Comparison of ENCODE assay signal across 13 cellular contexts in genomic region chr12:115507951-115508722, GRCh38.
A peak's percentile ranks its signal among the peaks of the same experiment; 100 is the strongest.
DNase-seq lines count a peak whose midpoint lies in the region; ATAC-seq and TF ChIP-seq lines count a peak whose summit lies in the region.
"Had no signal": no experiment of that assay in that cellular context is flagged by ENCODE, and none has a peak within 500 bp of the region (broad histone marks: within the 10 kb centered on the region; RNA-seq: fewer than 3 reads in every experiment).

No MANE protein-coding gene starts in this region.

- H3K4me2 ChIP-seq in neuronal stem cell (ENCODE audit: insufficient read depth, low read length, poor library complexity, severe bottlenecking): peak overlapping the region; percentile 22

- H3K4ac ChIP-seq in neuronal stem cell (ENCODE audit: low read length): no peak overlapping the region

- H3K79me1 ChIP-seq in neuronal stem cell (ENCODE audit: low read depth, low read length): no peaks in the 10 kb centered on the region

- no peaks in the 10 kb centered on the region for H3K36me3 ChIP-seq in HAP-1 (replicated peaks)
- H3K36me3 ChIP-seq in NT2/D1 (ENCODE audit: insufficient read depth, insufficient read length, low read length): no peaks in the 10 kb centered on the region
- H3K36me3 ChIP-seq in left ventricle myocardium inferior: no peaks in the 10 kb centered on the region
- no peaks in the 10 kb centered on the region for H3K36me3 ChIP-seq in neuronal stem cell (replicated peaks in 1 of 2; ENCODE audit: control insufficient read depth in 2 of 2, insufficient read depth in 2 of 2, low read length in 2 of 2)
- no peaks in the 10 kb centered on the region for H3K36me3 ChIP-seq in Peyer's patch

- CTCF ChIA-PET in activated naive CD4-positive, alpha-beta T cell treated with anti-CD3 and anti-CD28 coated beads for 36 hours (lab: Charles Lee): no interaction called here

- in situ Hi-C loops in HAP-1 (cut with MboI; ENCODE audit: low sequenced_read_pairs): no loop called here

- TF ChIP-seq CTCF in left ventricle myocardium inferior (IDR thresholded peaks at IDR 0.05; ENCODE audit: borderline replicate concordance): no peak
- TF ChIP-seq CTCF in Peyer's patch (IDR thresholded peaks at IDR 0.05): no peak

- no peak overlapping the region for H3K27ac Mint-ChIP-seq in activated naive CD4-positive, alpha-beta T cell treated with anti-CD3 and anti-CD28 coated beads for 36 hours

- no CpG with 5 or more reads among the region's 10 CpGs for WGBS in neuronal stem cell (ENCODE audit: extremely low coverage in 2 of 2, insufficient read length in 2 of 2, insufficient replicate concordance in 1 of 2), 2 donors

- H4K8ac ChIP-seq in neuronal stem cell (ENCODE audit: low read depth, low read length): no peak overlapping the region

- no peak overlapping the region for H3K14ac ChIP-seq in neuronal stem cell (ENCODE audit: low read length)

- H2AK5ac ChIP-seq in neuronal stem cell (ENCODE audit: low read depth, low read length): no peak overlapping the region

- H3K9ac ChIP-seq in NT2/D1 (ENCODE audit: insufficient read length, low read depth) (peak overlapping the region; percentile 37), neuronal stem cell (ENCODE audit: low read depth, low read length, poor library complexity) (no peak overlapping the region)

- H3K4me3 ChIP-seq in HAP-1 (no peak overlapping the region), NT2/D1 (ENCODE audit: insufficient read length, low read depth) (no peak overlapping the region), left ventricle myocardium inferior (no peak overlapping the region), neuronal stem cell (ENCODE audit: low read length in 2 of 2) (no peak overlapping the region), Peyer's patch (no peak overlapping the region)
- H3K4me3 ChIP-seq: psoas muscle had no signal

- no peaks in the 10 kb centered on the region for H3K27me3 ChIP-seq in HAP-1 (ENCODE audit: low read depth)
- H3K27me3 ChIP-seq in NT2/D1 (ENCODE audit: insufficient read depth, insufficient read length): peaks cover 21% of the 10 kb centered on the region
- H3K27me3 ChIP-seq in left ventricle myocardium inferior (ENCODE audit: low read depth): peaks cover 21% of the 10 kb centered on the region
- H3K27me3 ChIP-seq in neuronal stem cell (ENCODE audit: control insufficient read depth in 3 of 3, insufficient read depth in 3 of 3, low read depth in 1 of 3, low read length in 3 of 3): peaks cover 0 to 2% (median 0%) of the 10 kb centered on the region in 3 experiments
- H3K27me3 ChIP-seq in Peyer's patch: no peaks in the 10 kb centered on the region

- H2AFZ ChIP-seq in neuronal stem cell (ENCODE audit: low read length): no peak overlapping the region

- H2BK15ac ChIP-seq in neuronal stem cell (ENCODE audit: low read length): no peak overlapping the region

- no peaks in the 10 kb centered on the region for H3K4me1 Mint-ChIP-seq in activated naive CD4-positive, alpha-beta T cell treated with anti-CD3 and anti-CD28 coated beads for 36 hours (ENCODE audit: low read depth)

- no peak overlapping the region for H3K4me3 Mint-ChIP-seq in activated naive CD4-positive, alpha-beta T cell treated with anti-CD3 and anti-CD28 coated beads for 36 hours

- no peaks in the 10 kb centered on the region for H3K27me3 Mint-ChIP-seq in activated naive CD4-positive, alpha-beta T cell treated with anti-CD3 and anti-CD28 coated beads for 36 hours (ENCODE audit: low read depth)

- no peak overlapping the region for H3K18ac ChIP-seq in neuronal stem cell (ENCODE audit: low read length)

- peaks cover 26% of the 10 kb centered on the region for H3K4me1 ChIP-seq in HAP-1
- H3K4me1 ChIP-seq in NT2/D1 (ENCODE audit: insufficient read depth, insufficient read length): peaks cover 10% of the 10 kb centered on the region
- peaks cover 43% of the 10 kb centered on the region for H3K4me1 ChIP-seq in left ventricle myocardium inferior
- H3K4me1 ChIP-seq in neuronal stem cell (ENCODE audit: control insufficient read depth in 2 of 2, insufficient read depth in 1 of 2, low read depth in 1 of 2, low read length in 2 of 2): peaks cover 0 to 15% of the 10 kb centered on the region in 2 donors
- H3K4me1 ChIP-seq in Peyer's patch: no peaks in the 10 kb centered on the region
- H3K4me1 ChIP-seq: psoas muscle had no signal

- DNase-seq in HAP-1 (ENCODE audit: low spot score in 2 of 2) (peak; percentile 86 to 91), NT2/D1 (ENCODE audit: low read depth, low spot score) (peak; percentile 95), left ventricle myocardium inferior (peak; percentile 29), neuronal stem cell (ENCODE audit: low spot score) (peak; percentile 84), DMS 273 treated with DMSO at 0.1 percent for 48 hours (lab: John Stamatoyannopoulos, UW) (no peak), Peyer's patch (no peak)
- DNase-seq in activated naive CD4-positive, alpha-beta T cell treated with anti-CD3 and anti-CD28 coated beads for 36 hours: no peak
- DNase-seq: erythroblast, T1000 had no signal

- no peak overlapping the region for H2BK5ac ChIP-seq in neuronal stem cell (ENCODE audit: low read length)

- H3K23ac ChIP-seq in neuronal stem cell (ENCODE audit: low read depth, low read length, poor library complexity): no peak overlapping the region

- no peak overlapping the region for H4K91ac ChIP-seq in neuronal stem cell (ENCODE audit: low read depth, low read length, poor library complexity)

- no peaks in the 10 kb centered on the region; the same call in 1 of the 2 replicates for H3K9me3 ChIP-seq in HAP-1
- peaks cover 7% of the 10 kb centered on the region; the same call in 1 of the 2 replicates for H3K9me3 ChIP-seq in NT2/D1 (ENCODE audit: insufficient read depth, low read length)
- H3K9me3 ChIP-seq in left ventricle myocardium inferior (replicated peaks): peaks cover 10% of the 10 kb centered on the region
- peaks cover 0 to 2% of the 10 kb centered on the region in 2 donors for H3K9me3 ChIP-seq in neuronal stem cell (replicated peaks in 1 of 2; ENCODE audit: control insufficient read depth in 2 of 2, insufficient read depth in 1 of 2, low read depth in 1 of 2, low read length in 2 of 2)
- no peaks in the 10 kb centered on the region for H3K9me3 ChIP-seq in Peyer's patch
- H3K9me3 ChIP-seq: psoas muscle had no signal

- intact Hi-C loops in left ventricle myocardium inferior (cut with micrococcal nuclease): no loop called here
- intact Hi-C loops in activated naive CD4-positive, alpha-beta T cell treated with anti-CD3 and anti-CD28 coated beads for 36 hours (cut with micrococcal nuclease): no loop called here

- H3K27ac ChIP-seq in left ventricle myocardium inferior (replicated peaks): peak overlapping the region; percentile 69
- no peak overlapping the region for H3K27ac ChIP-seq in neuronal stem cell (replicated peaks; ENCODE audit: low read length)
- no peak overlapping the region for H3K27ac ChIP-seq in Peyer's patch
- H3K27ac ChIP-seq: HL-60, psoas muscle had no signal

- H3K36me3 Mint-ChIP-seq in activated naive CD4-positive, alpha-beta T cell treated with anti-CD3 and anti-CD28 coated beads for 36 hours (ENCODE audit: low read depth): no peaks in the 10 kb centered on the region

- no peak for TF ChIP-seq POLR2A in Peyer's patch (IDR thresholded peaks at IDR 0.05)

- no peak overlapping the region for H2BK120ac ChIP-seq in neuronal stem cell (ENCODE audit: low read depth, low read length)

- no peak overlapping the region for H2BK12ac ChIP-seq in neuronal stem cell (ENCODE audit: low read length)

- ATAC-seq in HG03045 (IDR thresholded peaks at IDR 0.05; ENCODE audit: unreplicated experiment): no peak
- ATAC-seq: left lobe of liver, psoas muscle had no signal

- peaks cover 8% of the 10 kb centered on the region for H3K9me3 Mint-ChIP-seq in activated naive CD4-positive, alpha-beta T cell treated with anti-CD3 and anti-CD28 coated beads for 36 hours

Comparison
In these comparisons a context has a peak if more than half of its experiments do, and no peak if none do; other contexts are left out.
1. DNase-seq: peak in HAP-1 (2 of 2), NT2/D1 (single experiment), left ventricle myocardium inferior (single experiment) and neuronal stem cell (single experiment); none in DMS 273 treated with DMSO at 0.1 percent for 48 hours (single experiment), Peyer's patch (0 of 3) and activated naive CD4-positive, alpha-beta T cell treated with anti-CD3 and anti-CD28 coated beads for 36 hours (single experiment).